In the genomic region with DNA sequence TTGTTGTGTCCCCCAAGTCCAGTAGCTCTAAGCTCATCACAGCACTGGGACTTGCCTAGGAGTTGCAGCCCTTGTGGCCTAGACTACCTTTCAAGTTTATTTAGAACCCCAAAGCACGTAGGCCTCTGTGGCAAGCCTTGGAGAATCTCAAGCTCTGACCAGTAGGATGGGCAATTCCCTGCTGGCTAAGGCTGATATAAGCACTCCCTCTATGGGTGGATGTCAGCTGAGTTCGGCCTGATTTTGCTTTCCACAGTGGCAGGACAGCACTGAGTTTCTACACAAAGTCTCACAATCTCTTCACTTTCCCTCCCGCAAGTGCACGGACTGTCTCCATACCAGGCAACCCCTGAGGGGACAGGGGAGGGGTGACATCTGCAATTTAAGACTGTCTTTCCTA, we compare ENCODE assay signal across 1 cellular context.
TF ChIP-seq lines count a peak whose summit lies in the region.

No MANE protein-coding gene starts in this region.

TF ChIP-seq in H1, 55 proteins besides CTCF, POLR2A, EP300 and RAD21 (continued from another document):
- TF ChIP-seq, protein P1, sequence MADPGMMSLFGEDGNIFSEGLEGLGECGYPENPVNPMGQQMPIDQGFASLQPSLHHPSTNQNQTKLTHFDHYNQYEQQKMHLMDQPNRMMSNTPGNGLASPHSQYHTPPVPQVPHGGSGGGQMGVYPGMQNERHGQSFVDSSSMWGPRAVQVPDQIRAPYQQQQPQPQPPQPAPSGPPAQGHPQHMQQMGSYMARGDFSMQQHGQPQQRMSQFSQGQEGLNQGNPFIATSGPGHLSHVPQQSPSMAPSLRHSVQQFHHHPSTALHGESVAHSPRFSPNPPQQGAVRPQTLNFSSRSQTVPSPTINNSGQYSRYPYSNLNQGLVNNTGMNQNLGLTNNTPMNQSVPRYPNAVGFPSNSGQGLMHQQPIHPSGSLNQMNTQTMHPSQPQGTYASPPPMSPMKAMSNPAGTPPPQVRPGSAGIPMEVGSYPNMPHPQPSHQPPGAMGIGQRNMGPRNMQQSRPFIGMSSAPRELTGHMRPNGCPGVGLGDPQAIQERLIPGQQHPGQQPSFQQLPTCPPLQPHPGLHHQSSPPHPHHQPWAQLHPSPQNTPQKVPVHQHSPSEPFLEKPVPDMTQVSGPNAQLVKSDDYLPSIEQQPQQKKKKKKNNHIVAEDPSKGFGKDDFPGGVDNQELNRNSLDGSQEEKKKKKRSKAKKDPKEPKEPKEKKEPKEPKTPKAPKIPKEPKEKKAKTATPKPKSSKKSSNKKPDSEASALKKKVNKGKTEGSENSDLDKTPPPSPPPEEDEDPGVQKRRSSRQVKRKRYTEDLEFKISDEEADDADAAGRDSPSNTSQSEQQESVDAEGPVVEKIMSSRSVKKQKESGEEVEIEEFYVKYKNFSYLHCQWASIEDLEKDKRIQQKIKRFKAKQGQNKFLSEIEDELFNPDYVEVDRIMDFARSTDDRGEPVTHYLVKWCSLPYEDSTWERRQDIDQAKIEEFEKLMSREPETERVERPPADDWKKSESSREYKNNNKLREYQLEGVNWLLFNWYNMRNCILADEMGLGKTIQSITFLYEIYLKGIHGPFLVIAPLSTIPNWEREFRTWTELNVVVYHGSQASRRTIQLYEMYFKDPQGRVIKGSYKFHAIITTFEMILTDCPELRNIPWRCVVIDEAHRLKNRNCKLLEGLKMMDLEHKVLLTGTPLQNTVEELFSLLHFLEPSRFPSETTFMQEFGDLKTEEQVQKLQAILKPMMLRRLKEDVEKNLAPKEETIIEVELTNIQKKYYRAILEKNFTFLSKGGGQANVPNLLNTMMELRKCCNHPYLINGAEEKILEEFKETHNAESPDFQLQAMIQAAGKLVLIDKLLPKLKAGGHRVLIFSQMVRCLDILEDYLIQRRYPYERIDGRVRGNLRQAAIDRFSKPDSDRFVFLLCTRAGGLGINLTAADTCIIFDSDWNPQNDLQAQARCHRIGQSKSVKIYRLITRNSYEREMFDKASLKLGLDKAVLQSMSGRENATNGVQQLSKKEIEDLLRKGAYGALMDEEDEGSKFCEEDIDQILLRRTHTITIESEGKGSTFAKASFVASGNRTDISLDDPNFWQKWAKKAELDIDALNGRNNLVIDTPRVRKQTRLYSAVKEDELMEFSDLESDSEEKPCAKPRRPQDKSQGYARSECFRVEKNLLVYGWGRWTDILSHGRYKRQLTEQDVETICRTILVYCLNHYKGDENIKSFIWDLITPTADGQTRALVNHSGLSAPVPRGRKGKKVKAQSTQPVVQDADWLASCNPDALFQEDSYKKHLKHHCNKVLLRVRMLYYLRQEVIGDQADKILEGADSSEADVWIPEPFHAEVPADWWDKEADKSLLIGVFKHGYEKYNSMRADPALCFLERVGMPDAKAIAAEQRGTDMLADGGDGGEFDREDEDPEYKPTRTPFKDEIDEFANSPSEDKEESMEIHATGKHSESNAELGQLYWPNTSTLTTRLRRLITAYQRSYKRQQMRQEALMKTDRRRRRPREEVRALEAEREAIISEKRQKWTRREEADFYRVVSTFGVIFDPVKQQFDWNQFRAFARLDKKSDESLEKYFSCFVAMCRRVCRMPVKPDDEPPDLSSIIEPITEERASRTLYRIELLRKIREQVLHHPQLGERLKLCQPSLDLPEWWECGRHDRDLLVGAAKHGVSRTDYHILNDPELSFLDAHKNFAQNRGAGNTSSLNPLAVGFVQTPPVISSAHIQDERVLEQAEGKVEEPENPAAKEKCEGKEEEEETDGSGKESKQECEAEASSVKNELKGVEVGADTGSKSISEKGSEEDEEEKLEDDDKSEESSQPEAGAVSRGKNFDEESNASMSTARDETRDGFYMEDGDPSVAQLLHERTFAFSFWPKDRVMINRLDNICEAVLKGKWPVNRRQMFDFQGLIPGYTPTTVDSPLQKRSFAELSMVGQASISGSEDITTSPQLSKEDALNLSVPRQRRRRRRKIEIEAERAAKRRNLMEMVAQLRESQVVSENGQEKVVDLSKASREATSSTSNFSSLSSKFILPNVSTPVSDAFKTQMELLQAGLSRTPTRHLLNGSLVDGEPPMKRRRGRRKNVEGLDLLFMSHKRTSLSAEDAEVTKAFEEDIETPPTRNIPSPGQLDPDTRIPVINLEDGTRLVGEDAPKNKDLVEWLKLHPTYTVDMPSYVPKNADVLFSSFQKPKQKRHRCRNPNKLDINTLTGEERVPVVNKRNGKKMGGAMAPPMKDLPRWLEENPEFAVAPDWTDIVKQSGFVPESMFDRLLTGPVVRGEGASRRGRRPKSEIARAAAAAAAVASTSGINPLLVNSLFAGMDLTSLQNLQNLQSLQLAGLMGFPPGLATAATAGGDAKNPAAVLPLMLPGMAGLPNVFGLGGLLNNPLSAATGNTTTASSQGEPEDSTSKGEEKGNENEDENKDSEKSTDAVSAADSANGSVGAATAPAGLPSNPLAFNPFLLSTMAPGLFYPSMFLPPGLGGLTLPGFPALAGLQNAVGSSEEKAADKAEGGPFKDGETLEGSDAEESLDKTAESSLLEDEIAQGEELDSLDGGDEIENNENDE (IDR thresholded peaks at IDR 0.05; ENCODE audit: insufficient replicate concordance, low read length): no peak
- TF ChIP-seq CBX8 (IDR thresholded peaks at IDR 0.05; ENCODE audit: borderline replicate concordance, low read depth, low read length): no peak
- TF ChIP-seq CHD2 (IDR thresholded peaks at IDR 0.05; ENCODE audit: low read length): no peak
